In genomic region chr19:49691243-49692101, GRCh38 we compare ENCODE assay signal across 8 cellular contexts. TPM values are rescaled to one million over a fixed set of nuclear protein-coding genes. Genes with fewer than 3 reads are reported as not detected.
DNase-seq lines count a peak whose midpoint lies in the region; ATAC-seq and TF ChIP-seq lines count a peak whose summit lies in the region.

No MANE protein-coding gene starts in this region.

- H3K4me3 ChIP-seq in NB4 (ENCODE audit: low read depth, low read length) (no peak overlapping the region), fibroblast of lung (replicated peaks in 1 of 4; ENCODE audit: control extremely low read depth in 1 of 4, insufficient read depth in 1 of 4, low read depth in 3 of 4, low read length in 4 of 4) (peak overlapping the region; percentile 43 to 69 (median 64)), upper lobe of left lung (peak overlapping the region; percentile 5 to 55 (median 48))
- peak overlapping the region; percentile 45 for H3K4me3 ChIP-seq in naive thymus-derived CD4-positive, alpha-beta T cell (ENCODE audit: low read length)

- no peaks in the 10 kb centered on the region for H3K79me2 ChIP-seq in fibroblast of lung (ENCODE audit: control insufficient read depth, insufficient read depth, low read length)

- no peak overlapping the region for H3K27ac Mint-ChIP-seq in CD4-positive, alpha-beta T cell
- H3K27ac Mint-ChIP-seq in activated CD8-positive, alpha-beta memory T cell treated with anti-CD3 and anti-CD28 coated beads, Interleukin-2, amount 10 ng/mL, durations not matched to agents 7 days and 5 days: no peak overlapping the region
- H3K27ac Mint-ChIP-seq in naive thymus-derived CD4-positive, alpha-beta T cell: peak overlapping the region in 7 of 9 donors; percentile 34 to 84 (median 45)

- H4K20me1 ChIP-seq in fibroblast of lung (ENCODE audit: control insufficient read depth, extremely low read depth, insufficient read depth, low read length): no peaks in the 10 kb centered on the region

- intact Hi-C loops in CD4-positive, alpha-beta T cell (cut with DNase I, micrococcal nuclease): no loop called here
- intact Hi-C loops in naive thymus-derived CD4-positive, alpha-beta T cell (cut with micrococcal nuclease): loop anchor here (2.0 to 5.0 kb wide), 3 partner anchors 25 to 76 kb away; partner anchors contain the start of gene AP2A1 (in 2 of the 2)
- intact Hi-C loops in posterior vena cava (cut with DNase I): no loop called here

- peaks cover 15% of the 10 kb centered on the region for H3K27me3 ChIP-seq in CD4-positive, alpha-beta T cell (ENCODE audit: control insufficient read depth, insufficient read depth, low read length)
- H3K27me3 ChIP-seq in fibroblast of lung (ENCODE audit: control insufficient read depth, insufficient read depth, low read length) (no peaks in the 10 kb centered on the region), upper lobe of left lung (peaks cover 0 to 12% (median 1%) of the 10 kb centered on the region in 4 donors)
- no peaks in the 10 kb centered on the region for H3K27me3 ChIP-seq in naive thymus-derived CD4-positive, alpha-beta T cell (ENCODE audit: control insufficient read depth in 2 of 2, insufficient read depth in 2 of 2, low read length in 2 of 2)

- TF ChIP-seq CTCF in CD4-positive, alpha-beta T cell (IDR thresholded peaks at IDR 0.05): no peak
- TF ChIP-seq CTCF in NB4 (IDR thresholded peaks at IDR 0.05; ENCODE audit: low read depth, low read length) (no peak), fibroblast of lung (conservative IDR thresholded peaks at IDR 0.05 in 1 of 2, IDR thresholded peaks at IDR 0.05 in 1 of 2; ENCODE audit: low read depth in 1 of 2, low read length in 2 of 2) (no peak), upper lobe of left lung (IDR thresholded peaks at IDR 0.05) (no peak)

- peak overlapping the region; percentile 85 for H3K4me3 Mint-ChIP-seq in CD4-positive, alpha-beta T cell
- peak overlapping the region; percentile 48 for H3K4me3 Mint-ChIP-seq in activated CD8-positive, alpha-beta memory T cell treated with anti-CD3 and anti-CD28 coated beads, Interleukin-2, amount 10 ng/mL, durations not matched to agents 7 days and 5 days
- H3K4me3 Mint-ChIP-seq in naive thymus-derived CD4-positive, alpha-beta T cell: peak overlapping the region; percentile 82 to 98 (median 86)

- CTCF ChIA-PET in CD4-positive, alpha-beta T cell (lab: Charles Lee): interaction anchor here (1.2 kb wide), 1 partner anchor 11 kb away, joined by 3 read pairs; no protein-coding TSS in a partner anchor
- CTCF ChIA-PET in activated CD8-positive, alpha-beta memory T cell treated with anti-CD3 and anti-CD28 coated beads, Interleukin-2, amount 10 ng/mL, durations not matched to agents 7 days and 5 days (lab: Charles Lee): no interaction called here
- CTCF ChIA-PET in naive thymus-derived CD4-positive, alpha-beta T cell (lab: Charles Lee): interaction anchor here (0.6 to 1.3 kb wide), 3 partner anchors 11 to 390 kb away, joined by 3 to 7 read pairs (median 5); no protein-coding TSS in a partner anchor

- no peaks in the 10 kb centered on the region for H3K9me3 Mint-ChIP-seq in CD4-positive, alpha-beta T cell
- no peaks in the 10 kb centered on the region for H3K9me3 Mint-ChIP-seq in activated CD8-positive, alpha-beta memory T cell treated with anti-CD3 and anti-CD28 coated beads, Interleukin-2, amount 10 ng/mL, durations not matched to agents 7 days and 5 days (ENCODE audit: low read depth)
- peaks cover 0 to 3% (median 0%) of the 10 kb centered on the region in 11 donors for H3K9me3 Mint-ChIP-seq in naive thymus-derived CD4-positive, alpha-beta T cell

- H3K36me3 Mint-ChIP-seq in CD4-positive, alpha-beta T cell (ENCODE audit: low read depth): peaks cover 19% of the 10 kb centered on the region
- no peaks in the 10 kb centered on the region for H3K36me3 Mint-ChIP-seq in activated CD8-positive, alpha-beta memory T cell treated with anti-CD3 and anti-CD28 coated beads, Interleukin-2, amount 10 ng/mL, durations not matched to agents 7 days and 5 days
- peaks cover 0 to 3% (median 0%) of the 10 kb centered on the region in 5 donors for H3K36me3 Mint-ChIP-seq in naive thymus-derived CD4-positive, alpha-beta T cell

- H3K4me2 ChIP-seq in fibroblast of lung (ENCODE audit: extremely low read depth, insufficient read depth, low read length): peak overlapping the region; percentile 100

- 18 to 23% methylated on average over 24 to 28 of the region's 39 CpGs for WGBS in upper lobe of left lung, 2 donors

- peak; percentile 24 for ATAC-seq in CD4-positive, alpha-beta T cell (ENCODE audit: poor library complexity)
- no peak for ATAC-seq in activated CD8-positive, alpha-beta memory T cell treated with anti-CD3 and anti-CD28 coated beads, Interleukin-2, amount 10 ng/mL, durations not matched to agents 7 days and 5 days
- peak; percentile 24 for ATAC-seq in naive thymus-derived CD4-positive, alpha-beta T cell
- ATAC-seq in upper lobe of left lung (ENCODE audit: low FRiP score in 2 of 2): peak in 1 of 2 donors; percentile 64

- peak overlapping the region; percentile 77 for H2AFZ ChIP-seq in fibroblast of lung (ENCODE audit: low read length)

- peak in 2 of 10 experiments; percentile 26 to 27 for DNase-seq in CD4-positive, alpha-beta T cell
- DNase-seq in NB4 (ENCODE audit: low read depth) (peak; percentile 14), fibroblast of lung (ENCODE audit: low read depth in 2 of 2) (peak; percentile 66 to 73), upper lobe of left lung (peak in 1 of 2 donors; percentile 82), posterior vena cava (ENCODE audit: low spot score) (no peak), OCI-M1 (lab: John Stamatoyannopoulos, UW) (no peak)
- DNase-seq in activated CD8-positive, alpha-beta memory T cell treated with anti-CD3 and anti-CD28 coated beads, Interleukin-2, amount 10 ng/mL, durations not matched to agents 7 days and 5 days: no peak
- DNase-seq in naive thymus-derived CD4-positive, alpha-beta T cell: no peak

- TF ChIP-seq EP300 in upper lobe of left lung (IDR thresholded peaks at IDR 0.05): no peak

- TF ChIP-seq POLR2A in NB4 (IDR thresholded peaks at IDR 0.05; ENCODE audit: extremely low read depth, insufficient read length) (no peak), upper lobe of left lung (IDR thresholded peaks at IDR 0.05) (no peak)

- no peak overlapping the region for H3K9ac ChIP-seq in fibroblast of lung (ENCODE audit: insufficient read depth, low read length)

- no peak overlapping the region for H3K27ac ChIP-seq in CD4-positive, alpha-beta T cell (ENCODE audit: low read depth, low read length)
- H3K27ac ChIP-seq in fibroblast of lung (ENCODE audit: insufficient read depth, low read length) (no peak overlapping the region), upper lobe of left lung (peak overlapping the region in 2 of 4 donors; percentile 78 to 80)
- H3K27ac ChIP-seq in naive thymus-derived CD4-positive, alpha-beta T cell (ENCODE audit: low read depth, low read length): no peak overlapping the region

- H3K27me3 Mint-ChIP-seq in CD4-positive, alpha-beta T cell: peaks cover 25% of the 10 kb centered on the region
- peaks cover 22% of the 10 kb centered on the region for H3K27me3 Mint-ChIP-seq in activated CD8-positive, alpha-beta memory T cell treated with anti-CD3 and anti-CD28 coated beads, Interleukin-2, amount 10 ng/mL, durations not matched to agents 7 days and 5 days
- peaks cover 5 to 15% (median 9%) of the 10 kb centered on the region in 5 donors for H3K27me3 Mint-ChIP-seq in naive thymus-derived CD4-positive, alpha-beta T cell

- POLR2A ChIA-PET in CD4-positive, alpha-beta T cell (lab: Charles Lee): interaction anchor here (1.5 to 2.0 kb wide), 3 partner anchors 15 to 75 kb away, joined by 5 to 6 read pairs (median 6); partner anchors contain the start of gene AP2A1
- POLR2A ChIA-PET in naive thymus-derived CD4-positive, alpha-beta T cell (lab: Charles Lee): interaction anchor here (0.5 to 0.7 kb wide), 2 partner anchors 182 to 239 kb away, joined by 3 read pairs; no protein-coding TSS in a partner anchor

- peaks cover 21% of the 10 kb centered on the region for H3K4me1 Mint-ChIP-seq in CD4-positive, alpha-beta T cell (ENCODE audit: low read depth)
- peaks cover 21% of the 10 kb centered on the region for H3K4me1 Mint-ChIP-seq in activated CD8-positive, alpha-beta memory T cell treated with anti-CD3 and anti-CD28 coated beads, Interleukin-2, amount 10 ng/mL, durations not matched to agents 7 days and 5 days
- H3K4me1 Mint-ChIP-seq in naive thymus-derived CD4-positive, alpha-beta T cell: peaks cover 19 to 38% (median 25%) of the 10 kb centered on the region in 7 donors

- H3K4me1 ChIP-seq in fibroblast of lung (ENCODE audit: control insufficient read depth, extremely low read depth, insufficient read depth, low read length) (peaks cover 5% of the 10 kb centered on the region), upper lobe of left lung (peaks cover 23 to 42% (median 33%) of the 10 kb centered on the region in 4 donors)
- peaks cover 4 to 12% of the 10 kb centered on the region in 2 donors for H3K4me1 ChIP-seq in naive thymus-derived CD4-positive, alpha-beta T cell (ENCODE audit: control insufficient read depth in 2 of 2, insufficient read depth in 2 of 2, low read length in 2 of 2)

- H3K36me3 ChIP-seq in fibroblast of lung (ENCODE audit: control insufficient read depth, insufficient read depth, low read length): peaks cover 4% of the 10 kb centered on the region
- H3K36me3 ChIP-seq in naive thymus-derived CD4-positive, alpha-beta T cell (ENCODE audit: control insufficient read depth in 2 of 3, insufficient read depth in 3 of 3, low read length in 3 of 3): peaks cover 0 to 14% (median 0%) of the 10 kb centered on the region in 3 experiments
- peaks cover 0 to 10% (median 4%) of the 10 kb centered on the region in 4 donors for H3K36me3 ChIP-seq in upper lobe of left lung

- H3K9me3 ChIP-seq in CD4-positive, alpha-beta T cell (ENCODE audit: control insufficient read depth, low read length): no peaks in the 10 kb centered on the region
- H3K9me3 ChIP-seq in fibroblast of lung (ENCODE audit: control insufficient read depth, insufficient read depth, low read depth, low read length) (no peaks in the 10 kb centered on the region), upper lobe of left lung (no peaks in the 10 kb centered on the region)
- H3K9me3 ChIP-seq in naive thymus-derived CD4-positive, alpha-beta T cell (ENCODE audit: control insufficient read depth in 2 of 3, low read length in 3 of 3): no peaks in the 10 kb centered on the region

RNA-seq across cellular contexts. Expression of gene CPT1C, which starts 0.6 kb away (rescaled TPM):
- under 1 TPM; 0.47 to 0.59 TPM for total RNA-seq in CD4-positive, alpha-beta T cell
- 1 to 10 TPM; 1.6 TPM for total RNA-seq in activated CD8-positive, alpha-beta memory T cell treated with anti-CD3 and anti-CD28 coated beads, Interleukin-2, amount 10 ng/mL, durations not matched to agents 7 days and 5 days
- total RNA-seq in fibroblast of lung (18.0 and 31.2 TPM in 2 replicates), upper lobe of left lung (10 to 100 TPM in 1 of 6 donors, 1 to 10 TPM in 2, under 1 TPM in 1, not detected in 2; 0.46 to 17.2 (median 4.6) TPM), posterior vena cava (10 to 100 TPM; 10.6 to 11.8 TPM)
- 20.0 and 24.0 TPM in 2 replicates for polyA plus RNA-seq in fibroblast of lung
- 28.9 and 30.9 TPM in 2 replicates for polyA plus RNA-seq in fibroblast of lung (2012)
- 33.9 and 42.6 TPM in 2 replicates for polyA minus RNA-seq in fibroblast of lung (ENCODE audit: low replicate concordance)
- total RNA-seq in naive thymus-derived CD4-positive, alpha-beta T cell: 1 to 10 TPM in 4 of 5 experiments, under 1 TPM in 1; 0.96 to 6.0 (median 1.5) TPM
- polyA plus RNA-seq in naive thymus-derived CD4-positive, alpha-beta T cell: 1 to 10 TPM in 1 of 2 donors, not detected in 1; 1.7 TPM

RNA-seq across cellular contexts. Expression of gene ADM5, which starts 2.1 kb away (rescaled TPM):
- 1 to 10 TPM; 2.1 to 2.5 TPM for total RNA-seq in CD4-positive, alpha-beta T cell
- total RNA-seq in activated CD8-positive, alpha-beta memory T cell treated with anti-CD3 and anti-CD28 coated beads, Interleukin-2, amount 10 ng/mL, durations not matched to agents 7 days and 5 days: 1 to 10 TPM; 2.7 to 3.5 TPM
- 0.26 and 0.33 TPM in 2 replicates for total RNA-seq in fibroblast of lung
- polyA plus RNA-seq in fibroblast of lung: 0.06 and 0.15 TPM in 2 replicates
- polyA plus RNA-seq in fibroblast of lung (2012): 0.23 and 0.29 TPM in 2 replicates
- polyA minus RNA-seq in fibroblast of lung (ENCODE audit: low replicate concordance): 0.82 TPM in 1 of 2 replicates, not detected in the other
- 1 to 10 TPM; 2.8 to 7.5 (median 4.6) TPM for total RNA-seq in naive thymus-derived CD4-positive, alpha-beta T cell
- polyA plus RNA-seq in naive thymus-derived CD4-positive, alpha-beta T cell: under 1 TPM in 1 of 2 donors, not detected in 1; 0.34 TPM
- total RNA-seq in upper lobe of left lung: 1 to 10 TPM in 4 of 6 donors, under 1 TPM in 1, not detected in 1; 0.55 to 3.0 (median 1.5) TPM
- total RNA-seq in posterior vena cava: 1 to 10 TPM in 1 of 2 donors, under 1 TPM in 1; 1.00 to 1.0 TPM

RNA-seq across cellular contexts. Expression of gene PRMT1, which starts 14.4 kb away (rescaled TPM):
- total RNA-seq in CD4-positive, alpha-beta T cell: 10 to 100 TPM; 41.5 to 46.4 TPM
- total RNA-seq in activated CD8-positive, alpha-beta memory T cell treated with anti-CD3 and anti-CD28 coated beads, Interleukin-2, amount 10 ng/mL, durations not matched to agents 7 days and 5 days: 100 to 1,000 TPM; 145 to 257 TPM
- total RNA-seq in fibroblast of lung: 261 and 298 TPM in 2 replicates
- 184 and 288 TPM in 2 replicates for polyA plus RNA-seq in fibroblast of lung
- 184 and 274 TPM in 2 replicates for polyA plus RNA-seq in fibroblast of lung (2012)
- 306 and 417 TPM in 2 replicates for polyA minus RNA-seq in fibroblast of lung (ENCODE audit: low replicate concordance)
- total RNA-seq in naive thymus-derived CD4-positive, alpha-beta T cell: 100 to 1,000 TPM in 1 of 5 experiments, 10 to 100 TPM in 4; 73.1 to 169 (median 95.3) TPM
- 100 to 1,000 TPM; 126 to 145 TPM for polyA plus RNA-seq in naive thymus-derived CD4-positive, alpha-beta T cell
- 100 to 1,000 TPM in 2 of 6 donors, 10 to 100 TPM in 4; 65.6 to 155 (median 82.0) TPM for total RNA-seq in upper lobe of left lung
- 10 to 100 TPM; 79.1 to 91.5 TPM for total RNA-seq in posterior vena cava

RNA-seq across cellular contexts. Expression of gene BCL2L12, which starts 25.7 kb away (rescaled TPM):
- 10 to 100 TPM in 1 of 2 experiments, 1 to 10 TPM in 1; 9.9 to 11.3 TPM for total RNA-seq in CD4-positive, alpha-beta T cell
- total RNA-seq in activated CD8-positive, alpha-beta memory T cell treated with anti-CD3 and anti-CD28 coated beads, Interleukin-2, amount 10 ng/mL, durations not matched to agents 7 days and 5 days: 10 to 100 TPM; 90.6 to 94.5 TPM
- total RNA-seq in fibroblast of lung (2.6 and 4.8 TPM in 2 replicates), upper lobe of left lung (10 to 100 TPM in 3 of 6 donors, 1 to 10 TPM in 3; 4.2 to 21.3 (median 14.1) TPM), posterior vena cava (1 to 10 TPM; 8.5 to 9.3 TPM)
- polyA plus RNA-seq in fibroblast of lung: 5.0 and 9.8 TPM in 2 replicates
- polyA plus RNA-seq in fibroblast of lung (2012): 16.4 and 30.3 TPM in 2 replicates
- 8.0 and 10.2 TPM in 2 replicates for polyA minus RNA-seq in fibroblast of lung (ENCODE audit: low replicate concordance)
- total RNA-seq in naive thymus-derived CD4-positive, alpha-beta T cell: 10 to 100 TPM; 11.3 to 57.2 (median 22.6) TPM
- 10 to 100 TPM; 11.4 to 14.8 TPM for polyA plus RNA-seq in naive thymus-derived CD4-positive, alpha-beta T cell

RNA-seq across cellular contexts. Expression of gene IRF3, which starts 25.8 kb away (rescaled TPM):
- total RNA-seq in CD4-positive, alpha-beta T cell: 100 to 1,000 TPM; 109 to 119 TPM
- total RNA-seq in activated CD8-positive, alpha-beta memory T cell treated with anti-CD3 and anti-CD28 coated beads, Interleukin-2, amount 10 ng/mL, durations not matched to agents 7 days and 5 days: 100 to 1,000 TPM; 159 to 170 TPM
- 55.2 and 61.1 TPM in 2 replicates for total RNA-seq in fibroblast of lung
- polyA plus RNA-seq in fibroblast of lung: 22.0 TPM in 2 replicates
- 51.0 and 63.9 TPM in 2 replicates for polyA plus RNA-seq in fibroblast of lung (2012)
- polyA minus RNA-seq in fibroblast of lung (ENCODE audit: low replicate concordance): 93.7 and 106 TPM in 2 replicates
- total RNA-seq in naive thymus-derived CD4-positive, alpha-beta T cell: 100 to 1,000 TPM; 176 to 346 (median 212) TPM
- polyA plus RNA-seq in naive thymus-derived CD4-positive, alpha-beta T cell: 10 to 100 TPM; 55.5 to 80.7 TPM
- total RNA-seq in upper lobe of left lung: 100 to 1,000 TPM in 3 of 6 donors, 10 to 100 TPM in 3; 50.5 to 210 (median 99.1) TPM
- total RNA-seq in posterior vena cava: 10 to 100 TPM; 40.6 to 50.9 TPM

Comparison
In these comparisons a context has a peak if more than half of its experiments do, and no peak if none do; other contexts are left out.
1. DNase-seq: peak in NB4 (single experiment) and fibroblast of lung (2 of 2); none in activated CD8-positive, alpha-beta memory T cell treated with anti-CD3 and anti-CD28 coated beads, Interleukin-2, amount 10 ng/mL, durations not matched to agents 7 days and 5 days (single experiment), naive thymus-derived CD4-positive, alpha-beta T cell (0 of 9), posterior vena cava (single experiment) and OCI-M1 (single experiment).
2. H3K27ac Mint-ChIP-seq: peak in naive thymus-derived CD4-positive, alpha-beta T cell (7 of 9); none in CD4-positive, alpha-beta T cell (single experiment) and activated CD8-positive, alpha-beta memory T cell treated with anti-CD3 and anti-CD28 coated beads, Interleukin-2, amount 10 ng/mL, durations not matched to agents 7 days and 5 days (single experiment).
3. intact Hi-C loops: an anchor here in naive thymus-derived CD4-positive, alpha-beta T cell (2.0 to 5.0 kb wide); none called in CD4-positive, alpha-beta T cell and posterior vena cava.
4. Peak in every context shown above with its lines, with median percentiles within 50 percentile points of each other: H3K4me3 Mint-ChIP-seq.